In the genomic region with DNA sequence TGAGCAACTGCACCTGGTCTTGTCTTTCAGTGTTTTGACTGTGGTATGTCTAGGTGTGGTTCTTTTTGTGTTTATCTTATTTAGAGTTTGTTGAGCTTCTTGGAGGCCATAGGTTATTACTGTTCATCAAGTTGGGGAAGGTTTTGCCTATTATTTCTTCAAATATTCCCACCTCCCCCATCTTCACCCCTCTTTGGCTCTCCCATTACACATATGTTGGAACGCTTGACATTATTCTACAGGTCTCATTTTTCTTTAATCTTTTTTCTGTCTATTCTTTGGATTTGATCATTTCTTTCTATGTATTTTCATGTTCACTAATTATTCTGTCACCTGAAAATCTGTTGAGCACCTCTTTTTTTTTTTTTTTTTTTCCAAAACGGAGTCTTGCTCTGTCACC, we compare ENCODE assay signal across 25 cellular contexts.
"Had no signal": no experiment of that assay in that cellular context is flagged by ENCODE, and none has a peak within 500 bp of the region (broad histone marks: within the 10 kb centered on the region; RNA-seq: fewer than 3 reads in every experiment).

No MANE protein-coding gene starts in this region.

- H3K27me3 Mint-ChIP-seq: dendritic cell treated with granulocyte-macrophage colony-stimulating factor and Interleukin-4, amounts not matched to agents 40 ng/mL and 50 ng/mL, for 4 days; effector memory CD8-positive, alpha-beta T cell had no signal

- ATAC-seq: effector memory CD8-positive, alpha-beta T cell; esophagus mucosa; foreskin keratinocyte; gastrocnemius medialis; gastroesophageal sphincter; heart left ventricle; heart right ventricle had no signal

- H3K4me3 Mint-ChIP-seq: dendritic cell treated with granulocyte-macrophage colony-stimulating factor and Interleukin-4, amounts not matched to agents 40 ng/mL and 50 ng/mL, for 4 days; effector memory CD8-positive, alpha-beta T cell; endodermal cell had no signal

- H3K27me3 ChIP-seq: colonic mucosa, dorsolateral prefrontal cortex, esophagus muscularis mucosa, esophagus squamous epithelium, foreskin keratinocyte, gastrocnemius medialis, gastroesophageal sphincter, heart left ventricle, heart right ventricle, hepatocyte had no signal

- H3K9me3 Mint-ChIP-seq: dendritic cell treated with granulocyte-macrophage colony-stimulating factor and Interleukin-4, amounts not matched to agents 40 ng/mL and 50 ng/mL, for 4 days; effector memory CD8-positive, alpha-beta T cell; endodermal cell had no signal

- H3K4me2 ChIP-seq: hepatocyte had no signal

- H3K27ac Mint-ChIP-seq: dendritic cell treated with granulocyte-macrophage colony-stimulating factor and Interleukin-4, amounts not matched to agents 40 ng/mL and 50 ng/mL, for 4 days; endodermal cell had no signal

- H3K36me3 ChIP-seq: colonic mucosa, gastrocnemius medialis, gastroesophageal sphincter had no signal

- DNase-seq: colonic mucosa; cortex of kidney; dermis blood vessel endothelial cell; dorsolateral prefrontal cortex; effector CD4-positive, alpha-beta T cell; effector CD8-positive, alpha-beta T cell; effector memory CD4-positive, alpha-beta T cell; effector memory CD8-positive, alpha-beta T cell; endodermal cell; erythroblast; esophagus squamous epithelium; foreskin fibroblast; foreskin keratinocyte; foreskin melanocyte; gastrocnemius medialis; glutamatergic neuron; heart left ventricle; heart right ventricle had no signal

- H2AFZ ChIP-seq: hepatocyte had no signal

- H3K9me3 ChIP-seq: colonic mucosa, esophagus muscularis mucosa, esophagus squamous epithelium, gastrocnemius medialis, gastroesophageal sphincter, heart left ventricle had no signal

- H3K4me1 ChIP-seq: colonic mucosa, esophagus muscularis mucosa, esophagus squamous epithelium, foreskin keratinocyte, gastrocnemius medialis, gastroesophageal sphincter, heart right ventricle had no signal

- H3K4me3 ChIP-seq: colonic mucosa, coronary artery, dorsolateral prefrontal cortex, esophagus muscularis mucosa, esophagus squamous epithelium, gastrocnemius medialis, gastroesophageal sphincter, heart left ventricle, heart right ventricle, hepatocyte had no signal

- H3K27ac ChIP-seq: colonic mucosa, coronary artery, dorsolateral prefrontal cortex, epithelial cell of prostate, esophagus muscularis mucosa, esophagus squamous epithelium, foreskin keratinocyte, gastrocnemius medialis, gastroesophageal sphincter, heart left ventricle, heart right ventricle, hepatocyte had no signal
